ENCODE assay signal across 10 cellular contexts in genomic region chr2:209496586-209496982, GRCh38.
DNase-seq lines count a peak whose midpoint lies in the region; ATAC-seq, FAIRE-seq and TF ChIP-seq lines count a peak whose summit lies in the region.
"Had no signal": no experiment of that assay in that cellular context is flagged by ENCODE, and none has a peak within 500 bp of the region (broad histone marks: within the 10 kb centered on the region; RNA-seq: fewer than 3 reads in every experiment).

No MANE protein-coding gene starts in this region.

- H3K4me1 Mint-ChIP-seq in endodermal cell: peaks cover 4% of the 10 kb centered on the region

- H3K36me3 ChIP-seq in endodermal cell (ENCODE audit: control insufficient read depth, insufficient read depth, low read length): no peaks in the 10 kb centered on the region
- no peaks in the 10 kb centered on the region for H3K36me3 ChIP-seq in mesodermal cell (ENCODE audit: control insufficient read depth, insufficient read depth, low read length)
- H3K36me3 ChIP-seq in vagina: no peaks in the 10 kb centered on the region
- no peaks in the 10 kb centered on the region for H3K36me3 ChIP-seq in small intestine (ENCODE audit: control insufficient read depth in 2 of 2, insufficient read depth in 2 of 2, low read length in 2 of 2)
- H3K36me3 ChIP-seq in Peyer's patch: no peaks in the 10 kb centered on the region

- TF ChIP-seq CTCF in endodermal cell (conservative IDR thresholded peaks at IDR 0.05) (no peak), vagina (IDR thresholded peaks at IDR 0.05) (no peak), Peyer's patch (IDR thresholded peaks at IDR 0.05) (no peak)

- no peak overlapping the region for H3K9ac ChIP-seq in endodermal cell (ENCODE audit: extremely low read depth, low read length, poor library complexity, severe bottlenecking)

- H3K4me3 ChIP-seq in endodermal cell (ENCODE audit: low read length): no peak overlapping the region
- no peak overlapping the region for H3K4me3 ChIP-seq in mesodermal cell (ENCODE audit: extremely low read depth, insufficient read depth, low read length, poor library complexity, severe bottlenecking)
- no peak overlapping the region for H3K4me3 ChIP-seq in vagina
- no peak overlapping the region for H3K4me3 ChIP-seq in small intestine (ENCODE audit: low read depth in 1 of 2, low read length in 2 of 2)
- no peak overlapping the region for H3K4me3 ChIP-seq in Peyer's patch

- no peaks in the 10 kb centered on the region for H3K27me3 ChIP-seq in endodermal cell (ENCODE audit: control insufficient read depth, insufficient read depth, low read length, poor library complexity, severe bottlenecking)
- H3K27me3 ChIP-seq in vagina: no peaks in the 10 kb centered on the region
- no peaks in the 10 kb centered on the region for H3K27me3 ChIP-seq in small intestine (ENCODE audit: control insufficient read depth in 2 of 2, insufficient read depth in 2 of 2, low read length in 2 of 2)
- no peaks in the 10 kb centered on the region for H3K27me3 ChIP-seq in Peyer's patch

- H3K27ac Mint-ChIP-seq in endodermal cell: no peak overlapping the region
- H3K27ac Mint-ChIP-seq: activated naive CD4-positive, alpha-beta T cell treated with anti-CD3 and anti-CD28 coated beads, Interleukin-2, amount 50 U/mL, for 72 hours had no signal

- H3K4me3 Mint-ChIP-seq in endodermal cell: no peak overlapping the region

- peaks cover 15% of the 10 kb centered on the region for H3K9me3 Mint-ChIP-seq in endodermal cell

- H3K9me3 ChIP-seq in endodermal cell (ENCODE audit: control insufficient read depth, low read length): no peaks in the 10 kb centered on the region
- peaks cover 11% of the 10 kb centered on the region for H3K9me3 ChIP-seq in mesodermal cell (ENCODE audit: control insufficient read depth, low read length)
- no peaks in the 10 kb centered on the region for H3K9me3 ChIP-seq in vagina
- no peaks in the 10 kb centered on the region for H3K9me3 ChIP-seq in small intestine (ENCODE audit: control insufficient read depth, low read depth)
- no peaks in the 10 kb centered on the region for H3K9me3 ChIP-seq in Peyer's patch

- no peaks in the 10 kb centered on the region for H3K27me3 Mint-ChIP-seq in endodermal cell (ENCODE audit: insufficient read depth)

- no peak for FAIRE-seq in small intestine (lab: Jason Lieb, UNC)

- no peak for TF ChIP-seq POLR2A in vagina (IDR thresholded peaks at IDR 0.05)
- no peak for TF ChIP-seq POLR2A in Peyer's patch (IDR thresholded peaks at IDR 0.05)

- no peak for DNase-seq in Right ventricle myocardium superior
- no peak for DNase-seq in Right ventricle myocardium inferior (ENCODE audit: missing footprints)
- no peak for DNase-seq in endodermal cell
- DNase-seq in vagina (ENCODE audit: extremely low spot score in 2 of 2): no peak
- no peak for DNase-seq in small intestine
- DNase-seq in Peyer's patch: no peak
- DNase-seq in SIG-M5 (lab: John Stamatoyannopoulos, UW): no peak
- DNase-seq: activated CD4-positive, CD25-positive, alpha-beta regulatory T cell treated with anti-CD3 and anti-CD28 coated beads, Interleukin-2, amount 50 U/mL, for 72 hours had no signal

- intact Hi-C loops in Right ventricle myocardium superior (cut with DNase I) (no loop called here), Right ventricle myocardium inferior (cut with DNase I) (no loop called here), vagina (cut with DNase I) (no loop called here)

- no peaks in the 10 kb centered on the region for H3K36me3 Mint-ChIP-seq in endodermal cell (ENCODE audit: low read depth)

- peak; percentile 36 for ATAC-seq in Right ventricle myocardium superior (ENCODE audit: poor library complexity)
- no peak for ATAC-seq in Right ventricle myocardium inferior
- ATAC-seq: activated naive CD4-positive, alpha-beta T cell treated with anti-CD3 and anti-CD28 coated beads, Interleukin-2, amount 50 U/mL, for 72 hours had no signal

- H3K27ac ChIP-seq in endodermal cell (ENCODE audit: low read depth, low read length): peak overlapping the region; percentile 53
- peak overlapping the region; percentile 87 for H3K27ac ChIP-seq in mesodermal cell (ENCODE audit: low read depth, low read length, severe bottlenecking)
- H3K27ac ChIP-seq in vagina: peak overlapping the region; percentile 59
- H3K27ac ChIP-seq in small intestine (ENCODE audit: low read depth in 1 of 2, low read length in 1 of 2): no peak overlapping the region
- peak overlapping the region in 1 of 4 donors; percentile 3 for H3K27ac ChIP-seq in Peyer's patch

- H3K4me1 ChIP-seq in endodermal cell (ENCODE audit: control insufficient read depth, insufficient read depth, low read length) (no peaks in the 10 kb centered on the region), mesodermal cell (ENCODE audit: control insufficient read depth, insufficient read depth, low read length, poor library complexity, severe bottlenecking) (peaks cover 10% of the 10 kb centered on the region), vagina (peaks cover 10% of the 10 kb centered on the region), small intestine (ENCODE audit: control insufficient read depth in 2 of 2, insufficient read depth in 1 of 2, low read depth in 1 of 2, low read length in 1 of 2) (no peaks in the 10 kb centered on the region), Peyer's patch (no peaks in the 10 kb centered on the region)

Comparison
In these comparisons a context has a peak if more than half of its experiments do, and no peak if none do; other contexts are left out.
1. H3K27ac ChIP-seq: peak in endodermal cell (single experiment), mesodermal cell (single experiment) and vagina (single experiment); none in small intestine (0 of 2).